ENCODE assay signal across 17 cellular contexts in the genomic region with DNA sequence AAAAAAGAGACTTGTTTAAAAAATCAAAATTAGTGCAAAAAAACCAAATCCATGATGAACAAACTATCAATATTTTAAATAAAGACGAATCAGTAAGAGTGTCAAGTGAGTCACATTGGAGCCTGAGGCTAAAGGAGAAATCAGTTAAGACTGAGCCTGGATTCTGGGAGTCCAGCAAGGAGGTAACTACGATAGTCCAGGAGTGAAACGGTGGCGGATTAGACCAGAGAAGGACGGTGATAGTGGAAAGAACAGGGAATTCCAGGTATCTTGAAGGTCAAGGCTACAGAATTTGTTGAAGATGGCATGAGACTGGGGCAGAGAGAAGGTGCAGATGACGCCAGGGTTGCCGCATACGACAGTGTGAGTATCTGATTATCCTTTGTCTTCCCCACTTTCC. TPM values are rescaled to one million over a fixed set of nuclear protein-coding genes. Genes with fewer than 3 reads are reported as not detected.
DNase-seq lines count a peak whose midpoint lies in the region; ATAC-seq and TF ChIP-seq lines count a peak whose summit lies in the region.
"Had no signal": no experiment of that assay in that cellular context is flagged by ENCODE, and none has a peak within 500 bp of the region (broad histone marks: within the 10 kb centered on the region; RNA-seq: fewer than 3 reads in every experiment).

No MANE protein-coding gene starts in this region.

- peak overlapping the region; percentile 9 for H3K4me3 Mint-ChIP-seq in Caco-2 (ENCODE audit: unreplicated experiment)
- H3K4me3 Mint-ChIP-seq: activated T-helper 1 cell treated with anti-CD3 and anti-CD28 coated beads, Interleukin-12 subunit alpha, Interleukin-12 subunit beta, Interleukin-2, Interleukin-4 antibody, amounts not matched to agents 30 ng/mL and 10 ng/mL and 1 ng/mL, durations not matched to agents 14 hours and 24 hours and 36 hours; CD4-positive, alpha-beta T cell; nephron; stimulated activated naive CD8-positive, alpha-beta T cell treated with anti-CD3 and anti-CD28 coated beads, Interleukin-15, Interleukin-2, amounts not matched to agents 100 ng/mL and 50 ng/mL, for 24 hours had no signal

- no peak for TF ChIP-seq CTCF in Caco-2 (IDR thresholded peaks at IDR 0.05; ENCODE audit: insufficient read depth in 1 of 2, low read depth in 1 of 2, low read length in 1 of 2, severe bottlenecking in 1 of 2, unreplicated experiment in 1 of 2)
- no peak for TF ChIP-seq CTCF in WERI-Rb-1 (IDR thresholded peaks at IDR 0.05; ENCODE audit: low read depth, low read length)
- TF ChIP-seq CTCF in gastroesophageal sphincter (IDR thresholded peaks at IDR 0.05): no peak

- TF ChIP-seq POLR2A in gastroesophageal sphincter (IDR thresholded peaks at IDR 0.05): no peak

- no peaks in the 10 kb centered on the region for H3K27me3 ChIP-seq in Caco-2 (replicated peaks; ENCODE audit: control insufficient read depth, insufficient read depth, low read length)
- no peaks in the 10 kb centered on the region for H3K27me3 ChIP-seq in MG63
- no peaks in the 10 kb centered on the region for H3K27me3 ChIP-seq in WERI-Rb-1 (ENCODE audit: insufficient read depth, low read depth, severe bottlenecking)
- peaks cover 13% of the 10 kb centered on the region for H3K27me3 ChIP-seq in gastroesophageal sphincter
- H3K27me3 ChIP-seq: cardiac muscle cell, upper lobe of right lung had no signal

- intact Hi-C loops in Caco-2 (cut with micrococcal nuclease; ENCODE audit: unreplicated experiment): loop anchor here (1.0 kb wide), 2 partner anchors 20 to 113 kb away; no protein-coding TSS in a partner anchor

- peak overlapping the region; percentile 10 for H3K27ac Mint-ChIP-seq in Caco-2 (ENCODE audit: unreplicated experiment)
- H3K27ac Mint-ChIP-seq: activated naive CD8-positive, alpha-beta T cell treated with anti-CD3 and anti-CD28 coated beads, Interleukin-2, amount 50 U/mL, for 24 hours; activated T-helper 1 cell treated with anti-CD3 and anti-CD28 coated beads, Interleukin-12 subunit alpha, Interleukin-12 subunit beta, Interleukin-2, Interleukin-4 antibody, amounts not matched to agents 30 ng/mL and 10 ng/mL and 1 ng/mL, durations not matched to agents 14 hours and 24 hours and 36 hours; CD4-positive, alpha-beta T cell; nephron; stimulated activated naive CD8-positive, alpha-beta T cell treated with anti-CD3 and anti-CD28 coated beads, Interleukin-15, Interleukin-2, amounts not matched to agents 100 ng/mL and 50 ng/mL, for 24 hours had no signal

- DNase-seq in Caco-2 (no peak), MG63 (no peak), WERI-Rb-1 (no peak), dermis blood vessel endothelial cell (no peak), NCI-H2171 treated with DMSO at 0.1 percent for 48 hours (lab: John Stamatoyannopoulos, UW) (no peak), D341Med (ENCODE audit: low spot score) (no peak)

- peaks cover 11% of the 10 kb centered on the region for H3K4me1 Mint-ChIP-seq in Caco-2 (ENCODE audit: low read depth, unreplicated experiment)
- H3K4me1 Mint-ChIP-seq: nephron had no signal

- POLR2A ChIA-PET in Caco-2 (lab: Charles Lee): no interaction called here

- peak overlapping the region; percentile 15; the same call in 1 of the 2 replicates for H3K27ac ChIP-seq in WERI-Rb-1
- no peak overlapping the region for H3K27ac ChIP-seq in gastroesophageal sphincter
- H3K27ac ChIP-seq: cardiac muscle cell, upper lobe of right lung had no signal

- no peaks in the 10 kb centered on the region for H3K9me3 Mint-ChIP-seq in Caco-2 (ENCODE audit: unreplicated experiment)
- H3K9me3 Mint-ChIP-seq: activated naive CD8-positive, alpha-beta T cell treated with anti-CD3 and anti-CD28 coated beads, Interleukin-2, amount 50 U/mL, for 24 hours; activated T-helper 1 cell treated with anti-CD3 and anti-CD28 coated beads, Interleukin-12 subunit alpha, Interleukin-12 subunit beta, Interleukin-2, Interleukin-4 antibody, amounts not matched to agents 30 ng/mL and 10 ng/mL and 1 ng/mL, durations not matched to agents 14 hours and 24 hours and 36 hours; CD4-positive, alpha-beta T cell; nephron; stimulated activated naive CD8-positive, alpha-beta T cell treated with anti-CD3 and anti-CD28 coated beads, Interleukin-15, Interleukin-2, amounts not matched to agents 100 ng/mL and 50 ng/mL, for 24 hours had no signal

- peaks cover 3% of the 10 kb centered on the region for H3K27me3 Mint-ChIP-seq in Caco-2 (ENCODE audit: insufficient read depth, unreplicated experiment)

- no peak for TF ChIP-seq EP300 in gastroesophageal sphincter (IDR thresholded peaks at IDR 0.05)

- H3K36me3 ChIP-seq in Caco-2 (ENCODE audit: control insufficient read depth, insufficient read depth, low read length): no peaks in the 10 kb centered on the region
- no peaks in the 10 kb centered on the region for H3K36me3 ChIP-seq in MG63
- no peaks in the 10 kb centered on the region for H3K36me3 ChIP-seq in WERI-Rb-1
- H3K36me3 ChIP-seq in gastroesophageal sphincter: no peaks in the 10 kb centered on the region
- H3K36me3 ChIP-seq: cardiac muscle cell, upper lobe of right lung had no signal

- peaks cover 22% of the 10 kb centered on the region for H3K36me3 Mint-ChIP-seq in Caco-2 (ENCODE audit: insufficient read depth, unreplicated experiment)

- no TSS peak for BruUV-seq in Caco-2 (replicated peaks; lab: Mats Ljungman, UMichigan)

- CTCF ChIA-PET in Caco-2 (lab: Charles Lee): interaction anchor here (0.6 to 1.9 kb wide), 24 partner anchors 11 to 352 kb away, joined by 3 to 19 read pairs (median 4); partner anchors contain the start of genes CCDC9, DACT3, SAE1 and ZC3H4

- ATAC-seq in gastroesophageal sphincter: peak; percentile 5
- no peak for ATAC-seq in GM21825 (IDR thresholded peaks at IDR 0.05; ENCODE audit: unreplicated experiment)

- WGBS in gastroesophageal sphincter (ENCODE audit: low coverage in 1 of 2), 2 donors: 13 to 19% methylated on average over 8 of the region's 8 CpGs

- H3K4me1 ChIP-seq in Caco-2: no peaks in the 10 kb centered on the region
- H3K4me1 ChIP-seq in gastroesophageal sphincter: peaks cover 0 to 8% (median 0%) of the 10 kb centered on the region in 3 donors
- H3K4me1 ChIP-seq: upper lobe of right lung had no signal

- H3K9me3 ChIP-seq in Caco-2 (no peaks in the 10 kb centered on the region), MG63 (no peaks in the 10 kb centered on the region), WERI-Rb-1 (ENCODE audit: severe bottlenecking) (peaks cover 3% of the 10 kb centered on the region), gastroesophageal sphincter (no peaks in the 10 kb centered on the region)
- H3K9me3 ChIP-seq: upper lobe of right lung had no signal

- H3K4me3 ChIP-seq in Caco-2 (ENCODE audit: low read depth, low read length): 0 out of 2 replicates have a peak overlapping the region, but pooled peaks have one; percentile 7
- 0 out of 2 replicates have a peak overlapping the region, but pooled peaks have one; percentile 2 for H3K4me3 ChIP-seq in MG63
- H3K4me3 ChIP-seq in WERI-Rb-1 (ENCODE audit: low read depth, low read length): no peak overlapping the region
- no peak overlapping the region for H3K4me3 ChIP-seq in gastroesophageal sphincter
- H3K4me3 ChIP-seq: cardiac muscle cell, upper lobe of right lung had no signal

RNA-seq across cellular contexts. Expression of gene NPAS1, which starts 7.0 kb away (rescaled TPM):
- total RNA-seq in Caco-2 (2022): 1.8 and 2.8 TPM in 2 replicates
- total RNA-seq in MG63 (2014; rRNA removed; shearing (Covaris generic); ENCODE audit: low replicate concordance): 0.33 TPM in 1 of 2 replicates, not detected in the other
- total RNA-seq in gastroesophageal sphincter: under 1 TPM in 1 of 4 donors, not detected in 3; 0.85 TPM
- 0.05 and 0.17 TPM in 2 replicates for total RNA-seq in dermis blood vessel endothelial cell
- total RNA-seq: Daoy, lung microvascular endothelial cell had no signal

RNA-seq across cellular contexts. Expression of gene TMEM160, which starts 35.8 kb away (rescaled TPM):
- total RNA-seq in Caco-2 (2022): 86.5 and 91.7 TPM in 2 replicates
- total RNA-seq in MG63 (2014; rRNA removed; shearing (Covaris generic); ENCODE audit: low replicate concordance): 81.9 and 94.5 TPM in 2 replicates
- total RNA-seq in gastroesophageal sphincter: 10 to 100 TPM in 3 of 4 donors, 1 to 10 TPM in 1; 7.3 to 55.6 (median 33.4) TPM
- 18.8 and 30.6 TPM in 2 replicates for total RNA-seq in dermis blood vessel endothelial cell

Comparison
In these comparisons a context has a peak if more than half of its experiments do, and no peak if none do; other contexts are left out.
1. H3K4me3 ChIP-seq: peak in Caco-2 (single experiment) and MG63 (single experiment); none in WERI-Rb-1 (single experiment) and gastroesophageal sphincter (0 of 2).